ENCODE assay signal across 1 cellular context in the genomic region with DNA sequence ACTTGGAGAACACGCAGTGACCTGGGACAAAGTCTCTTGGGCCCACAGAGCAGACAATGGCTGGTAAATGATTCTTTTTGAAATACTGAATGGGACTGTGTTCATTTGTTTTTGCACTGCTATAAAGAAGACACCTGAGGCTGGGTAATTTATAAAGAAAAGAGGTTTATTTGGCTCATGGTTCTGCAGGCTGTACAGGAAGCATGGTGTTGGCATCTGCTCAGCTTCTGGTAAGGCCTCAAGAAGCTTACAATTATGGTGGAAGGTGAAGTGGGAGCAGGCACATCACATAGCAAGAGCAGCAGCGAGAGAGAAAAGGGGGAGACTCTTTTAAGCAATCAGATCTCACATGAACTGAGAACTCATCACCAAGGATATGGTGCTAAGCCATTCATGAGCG.
TF ChIP-seq lines count a peak whose summit lies in the region.

No MANE protein-coding gene starts in this region.

TF ChIP-seq in K562, 482 proteins besides CTCF, POLR2A, EP300 and RAD21 (continued from another document):
- TF ChIP-seq, protein P1, sequence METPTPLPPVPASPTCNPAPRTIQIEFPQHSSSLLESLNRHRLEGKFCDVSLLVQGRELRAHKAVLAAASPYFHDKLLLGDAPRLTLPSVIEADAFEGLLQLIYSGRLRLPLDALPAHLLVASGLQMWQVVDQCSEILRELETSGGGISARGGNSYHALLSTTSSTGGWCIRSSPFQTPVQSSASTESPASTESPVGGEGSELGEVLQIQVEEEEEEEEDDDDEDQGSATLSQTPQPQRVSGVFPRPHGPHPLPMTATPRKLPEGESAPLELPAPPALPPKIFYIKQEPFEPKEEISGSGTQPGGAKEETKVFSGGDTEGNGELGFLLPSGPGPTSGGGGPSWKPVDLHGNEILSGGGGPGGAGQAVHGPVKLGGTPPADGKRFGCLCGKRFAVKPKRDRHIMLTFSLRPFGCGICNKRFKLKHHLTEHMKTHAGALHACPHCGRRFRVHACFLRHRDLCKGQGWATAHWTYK (CRISPR knock-in tag; IDR thresholded peaks at IDR 0.05): no peak
- TF ChIP-seq HDAC3 (IDR thresholded peaks at IDR 0.05; ENCODE audit: borderline replicate concordance, partially characterized antibody) (no peak), SMAD4 (CRISPR knock-in tag; conservative IDR thresholded peaks at IDR 0.05) (no peak), TSC22D4 (tag; IDR thresholded peaks at IDR 0.05) (no peak)
- TF ChIP-seq, protein P2, sequence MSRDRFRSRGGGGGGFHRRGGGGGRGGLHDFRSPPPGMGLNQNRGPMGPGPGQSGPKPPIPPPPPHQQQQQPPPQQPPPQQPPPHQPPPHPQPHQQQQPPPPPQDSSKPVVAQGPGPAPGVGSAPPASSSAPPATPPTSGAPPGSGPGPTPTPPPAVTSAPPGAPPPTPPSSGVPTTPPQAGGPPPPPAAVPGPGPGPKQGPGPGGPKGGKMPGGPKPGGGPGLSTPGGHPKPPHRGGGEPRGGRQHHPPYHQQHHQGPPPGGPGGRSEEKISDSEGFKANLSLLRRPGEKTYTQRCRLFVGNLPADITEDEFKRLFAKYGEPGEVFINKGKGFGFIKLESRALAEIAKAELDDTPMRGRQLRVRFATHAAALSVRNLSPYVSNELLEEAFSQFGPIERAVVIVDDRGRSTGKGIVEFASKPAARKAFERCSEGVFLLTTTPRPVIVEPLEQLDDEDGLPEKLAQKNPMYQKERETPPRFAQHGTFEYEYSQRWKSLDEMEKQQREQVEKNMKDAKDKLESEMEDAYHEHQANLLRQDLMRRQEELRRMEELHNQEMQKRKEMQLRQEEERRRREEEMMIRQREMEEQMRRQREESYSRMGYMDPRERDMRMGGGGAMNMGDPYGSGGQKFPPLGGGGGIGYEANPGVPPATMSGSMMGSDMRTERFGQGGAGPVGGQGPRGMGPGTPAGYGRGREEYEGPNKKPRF (IDR thresholded peaks at IDR 0.05; ENCODE audit: low read depth, low read length): no peak
- TF ChIP-seq, protein P3, sequence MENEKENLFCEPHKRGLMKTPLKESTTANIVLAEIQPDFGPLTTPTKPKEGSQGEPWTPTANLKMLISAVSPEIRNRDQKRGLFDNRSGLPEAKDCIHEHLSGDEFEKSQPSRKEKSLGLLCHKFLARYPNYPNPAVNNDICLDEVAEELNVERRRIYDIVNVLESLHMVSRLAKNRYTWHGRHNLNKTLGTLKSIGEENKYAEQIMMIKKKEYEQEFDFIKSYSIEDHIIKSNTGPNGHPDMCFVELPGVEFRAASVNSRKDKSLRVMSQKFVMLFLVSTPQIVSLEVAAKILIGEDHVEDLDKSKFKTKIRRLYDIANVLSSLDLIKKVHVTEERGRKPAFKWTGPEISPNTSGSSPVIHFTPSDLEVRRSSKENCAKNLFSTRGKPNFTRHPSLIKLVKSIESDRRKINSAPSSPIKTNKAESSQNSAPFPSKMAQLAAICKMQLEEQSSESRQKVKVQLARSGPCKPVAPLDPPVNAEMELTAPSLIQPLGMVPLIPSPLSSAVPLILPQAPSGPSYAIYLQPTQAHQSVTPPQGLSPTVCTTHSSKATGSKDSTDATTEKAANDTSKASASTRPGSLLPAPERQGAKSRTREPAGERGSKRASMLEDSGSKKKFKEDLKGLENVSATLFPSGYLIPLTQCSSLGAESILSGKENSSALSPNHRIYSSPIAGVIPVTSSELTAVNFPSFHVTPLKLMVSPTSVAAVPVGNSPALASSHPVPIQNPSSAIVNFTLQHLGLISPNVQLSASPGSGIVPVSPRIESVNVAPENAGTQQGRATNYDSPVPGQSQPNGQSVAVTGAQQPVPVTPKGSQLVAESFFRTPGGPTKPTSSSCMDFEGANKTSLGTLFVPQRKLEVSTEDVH (IDR thresholded peaks at IDR 0.05; ENCODE audit: low read depth, partially characterized antibody): no peak
TF ChIP-seq in K562: peak in this region for 1.
